Comparison of ENCODE assay signal across 8 cellular contexts in genomic region chr17:1365445-1366039, GRCh38. TPM values are rescaled to one million over a fixed set of nuclear protein-coding genes. Genes with fewer than 3 reads are reported as not detected.
DNase-seq lines count a peak whose midpoint lies in the region; ATAC-seq and TF ChIP-seq lines count a peak whose summit lies in the region.

No MANE protein-coding gene starts in this region.

- H3K9me3 Mint-ChIP-seq in WTC11 (no peaks in the 10 kb centered on the region), chondrocyte (ENCODE audit: low read depth) (no peaks in the 10 kb centered on the region)

- peak; percentile 42 for DNase-seq in AG09309 (ENCODE audit: low read depth)
- DNase-seq in GM23248 = peak; percentile 89
- DNase-seq in NCI-H345 (lab: John Stamatoyannopoulos, UW) = peak; percentile 53
- DNase-seq in WTC11 (ENCODE audit: low spot score) = peak; percentile 53
- no peak for DNase-seq in chondrocyte (ENCODE audit: low spot score)
- peak; percentile 35 for DNase-seq in kidney epithelial cell (ENCODE audit: low read depth)
- DNase-seq in stimulated activated CD4-positive, alpha-beta T cell treated with anti-CD3 and anti-CD28 coated beads, Interleukin-2, amount 100 ng/mL, for 48 hours = peak; percentile 33 to 43

- peak overlapping the region; percentile 77 for H3K27ac ChIP-seq in GM23248

- H3K4me3 Mint-ChIP-seq in WTC11 = no peak overlapping the region
- no peak overlapping the region for H3K4me3 Mint-ChIP-seq in chondrocyte (ENCODE audit: unreplicated experiment)

- H3K36me3 Mint-ChIP-seq in WTC11 (peaks cover 31% of the 10 kb centered on the region), chondrocyte (ENCODE audit: low read depth) (peaks cover 10% of the 10 kb centered on the region)

- CTCF ChIA-PET in WTC11 (lab: Charles Lee) = interaction anchor here (0.6 to 3.7 kb wide), 70 partner anchors 9 to 351 kb away, joined by 3 to 102 read pairs (median 6); partner anchors contain the start of genes CRK, INPP5K, MYO1C and TRARG1

- H3K4me2 ChIP-seq in GM23248 (ENCODE audit: unreplicated experiment) = peak overlapping the region; percentile 45

- TF ChIP-seq CTCF in AG09309 (IDR thresholded peaks at IDR 0.05; ENCODE audit: control insufficient read depth, insufficient read depth, low read depth, low read length, missing control alignments) (peak; percentile 86), WTC11 (IDR thresholded peaks at IDR 0.05) (peak; percentile 68), chondrocyte (IDR thresholded peaks at IDR 0.05) (peak; percentile 91), kidney epithelial cell (IDR thresholded peaks at IDR 0.05; ENCODE audit: insufficient read depth, low read length, poor library complexity, severe bottlenecking) (peak; percentile 89)

- H3K27me3 Mint-ChIP-seq in WTC11 (ENCODE audit: low read depth) = no peaks in the 10 kb centered on the region
- no peaks in the 10 kb centered on the region for H3K27me3 Mint-ChIP-seq in chondrocyte (ENCODE audit: low read depth)

- in situ Hi-C loops in GM23248 (cut with MboI) = no loop called here

- 12 to 14% methylated on average over 11 of the region's 11 CpGs for WGBS in GM23248 (ENCODE audit: low coverage in 1 of 2, low lambda C conversion rate in 2 of 2, missing lambda C conversion rate in 2 of 2), 2 experiments

- POLR2A ChIA-PET in WTC11 (lab: Charles Lee) = interaction anchor here (0.6 to 1.6 kb wide), 3 partner anchors 24 to 61 kb away, joined by 4 to 9 read pairs (median 5); partner anchors contain the start of gene YWHAE

- H3K36me3 ChIP-seq in GM23248 (ENCODE audit: low read depth) (peaks cover 16% of the 10 kb centered on the region; the same call in 1 of the 2 replicates), kidney epithelial cell (ENCODE audit: control insufficient read depth, insufficient read depth, low read length) (no peaks in the 10 kb centered on the region)

- H3F3A ChIP-seq in GM23248 (ENCODE audit: insufficient read depth) = peaks cover 66% of the 10 kb centered on the region

- peaks cover 69% of the 10 kb centered on the region for H3K4me1 ChIP-seq in GM23248 (ENCODE audit: insufficient read depth)

- no peak overlapping the region for H3K4me3 ChIP-seq in AG09309 (ENCODE audit: control insufficient read depth, low read depth, low read length)
- H3K4me3 ChIP-seq in GM23248 = peak overlapping the region; percentile 17; the same call in 1 of the 2 replicates
- no peak overlapping the region for H3K4me3 ChIP-seq in kidney epithelial cell (ENCODE audit: low read depth, low read length)

- no peak overlapping the region for H2AFZ ChIP-seq in GM23248

- H3K79me2 ChIP-seq in GM23248 (ENCODE audit: insufficient read depth) = peaks cover 100% of the 10 kb centered on the region

- peak overlapping the region; percentile 54 for H3K9ac ChIP-seq in GM23248

- no peaks in the 10 kb centered on the region for H3K9me3 ChIP-seq in GM23248 (ENCODE audit: low read depth)

- no peaks in the 10 kb centered on the region for H3K9me2 ChIP-seq in GM23248 (ENCODE audit: insufficient read depth)

- H3K27ac Mint-ChIP-seq in WTC11 = peak overlapping the region; percentile 77
- peak overlapping the region; percentile 59 for H3K27ac Mint-ChIP-seq in chondrocyte (ENCODE audit: unreplicated experiment)

- H3K4me1 Mint-ChIP-seq in WTC11 (peaks cover 62% of the 10 kb centered on the region), chondrocyte (ENCODE audit: low read depth) (peaks cover 55% of the 10 kb centered on the region)

- no peaks in the 10 kb centered on the region for H3K27me3 ChIP-seq in GM23248 (replicated peaks; ENCODE audit: insufficient read depth)
- H3K27me3 ChIP-seq in kidney epithelial cell (ENCODE audit: control insufficient read depth, insufficient read depth, low read length) = no peaks in the 10 kb centered on the region

- peaks cover 57% of the 10 kb centered on the region for H4K20me1 ChIP-seq in GM23248 (ENCODE audit: insufficient read depth)

- ATAC-seq in WTC11 = peak; percentile 74
- no peak for ATAC-seq in HG02884 (IDR thresholded peaks at IDR 0.05; ENCODE audit: unreplicated experiment)

TF ChIP-seq in WTC11, 78 proteins besides CTCF, POLR2A, EP300 and RAD21 (continues in another document):
- no peak for TF ChIP-seq TP53 (CRISPR knock-in tag; IDR thresholded peaks at IDR 0.05)
- TF ChIP-seq PRDM15 (CRISPR knock-in tag; IDR thresholded peaks at IDR 0.05) = no peak
- no peak for TF ChIP-seq NFATC4 (CRISPR knock-in tag; IDR thresholded peaks at IDR 0.05)
- TF ChIP-seq ZNF138 (CRISPR knock-in tag; conservative IDR thresholded peaks at IDR 0.05) = no peak
- no peak for TF ChIP-seq JAZF1 (CRISPR knock-in tag; IDR thresholded peaks at IDR 0.05)
- TF ChIP-seq OVOL2 (CRISPR knock-in tag; IDR thresholded peaks at IDR 0.05; ENCODE audit: borderline replicate concordance) = no peak
- TF ChIP-seq ZNF416 (CRISPR knock-in tag; IDR thresholded peaks at IDR 0.05) = no peak
- no peak for TF ChIP-seq ZNF396 (CRISPR knock-in tag; IDR thresholded peaks at IDR 0.05; ENCODE audit: borderline replicate concordance)
- no peak for TF ChIP-seq ZNF317 (CRISPR knock-in tag; IDR thresholded peaks at IDR 0.05; ENCODE audit: borderline replicate concordance, low read depth)
- TF ChIP-seq ZNF281 (CRISPR knock-in tag; IDR thresholded peaks at IDR 0.05) = no peak
- no peak for TF ChIP-seq AR (CRISPR knock-in tag; IDR thresholded peaks at IDR 0.05)
- TF ChIP-seq FOXJ3 (CRISPR knock-in tag; IDR thresholded peaks at IDR 0.05; ENCODE audit: borderline replicate concordance) = no peak

RNA-seq across cellular contexts. Expression of gene YWHAE, which starts 34.5 kb away (rescaled TPM):
- total RNA-seq in GM23248 (2014; rRNA removed; shearing (Covaris generic)) = 255 and 287 TPM in 2 replicates
- polyA plus RNA-seq in GM23248 (2016; fragmentation: Nextera tagmentation; extraction: Ambion mirVana) = 599 and 605 TPM in 2 replicates
- total RNA-seq in WTC11 (2021) (1,033 to 1,180 TPM (median 1,148 TPM) in 3 replicates), chondrocyte (362 to 407 TPM (median 372 TPM) in 3 replicates), kidney epithelial cell (843 and 1,032 TPM in 2 replicates)
